Comparison of ENCODE assay signal across 1 cellular context in genomic region chr16:30378236-30379164, GRCh38.
A peak's percentile ranks its signal among the peaks of the same experiment; 100 is the strongest.
TF ChIP-seq lines count a peak whose summit lies in the region.

No MANE protein-coding gene starts in this region.

TF ChIP-seq in HepG2, 621 proteins besides CTCF, POLR2A, EP300 and RAD21 (continued from another document and continues in another):
- TF ChIP-seq ZBTB7A (CRISPR knock-in tag; IDR thresholded peaks at IDR 0.05) = peak; percentile 92
- no peak; the same call in 1 of the 2 replicates for TF ChIP-seq GATAD2A (CRISPR knock-in tag; IDR thresholded peaks at IDR 0.05)
- peak; percentile 62; the same call in 1 of the 2 replicates for TF ChIP-seq PATZ1 (CRISPR knock-in tag; IDR thresholded peaks at IDR 0.05)
- peak; percentile 46; the same call in 1 of the 2 replicates for TF ChIP-seq CBFB (CRISPR knock-in tag; IDR thresholded peaks at IDR 0.05)
- peak; percentile 78 for TF ChIP-seq NRL (CRISPR knock-in tag; IDR thresholded peaks at IDR 0.05; ENCODE audit: borderline replicate concordance)
- 0 out of 2 replicates have a peak, but pooled peaks have one; percentile 17 for TF ChIP-seq RFXANK (CRISPR knock-in tag; IDR thresholded peaks at IDR 0.05)
- TF ChIP-seq SRF (IDR thresholded peaks at IDR 0.05; ENCODE audit: low read depth, low read length) = no peak
- TF ChIP-seq HNRNPK (IDR thresholded peaks at IDR 0.05; ENCODE audit: low read depth, low read length, poor library complexity, severe bottlenecking) = peak; percentile 99
- TF ChIP-seq TIGD3 (CRISPR knock-in tag; IDR thresholded peaks at IDR 0.05; ENCODE audit: borderline replicate concordance) = no peak
- peak; percentile 67 for TF ChIP-seq E2F5 (CRISPR knock-in tag; conservative IDR thresholded peaks at IDR 0.05)
- TF ChIP-seq SMAD3 (CRISPR knock-in tag; IDR thresholded peaks at IDR 0.05) = 0 out of 2 replicates have a peak, but pooled peaks have one; percentile 34
- peak; percentile 78; the same call in 1 of the 2 replicates for TF ChIP-seq ZBTB49 (CRISPR knock-in tag; IDR thresholded peaks at IDR 0.05; ENCODE audit: borderline replicate concordance)
- peak; percentile 51; the same call in 1 of the 2 replicates for TF ChIP-seq ZNF598 (CRISPR knock-in tag; IDR thresholded peaks at IDR 0.05; ENCODE audit: borderline replicate concordance)
- peak; percentile 82; the same call in 1 of the 2 replicates for TF ChIP-seq GFI1 (CRISPR knock-in tag; IDR thresholded peaks at IDR 0.05; ENCODE audit: borderline replicate concordance)
- TF ChIP-seq ZNF343 (CRISPR knock-in tag; IDR thresholded peaks at IDR 0.05) = peak; percentile 85; the same call in 1 of the 2 replicates
- TF ChIP-seq MTERF4 (CRISPR knock-in tag; IDR thresholded peaks at IDR 0.05) = peak; percentile 81; the same call in 1 of the 2 replicates
- TF ChIP-seq RFXAP (CRISPR knock-in tag; IDR thresholded peaks at IDR 0.05; ENCODE audit: borderline replicate concordance) = no peak; the same call in 1 of the 2 replicates
- peak; percentile 89 for TF ChIP-seq ZNF605 (CRISPR knock-in tag; IDR thresholded peaks at IDR 0.05)
- no peak; the same call in 1 of the 2 replicates for TF ChIP-seq TEAD2 (CRISPR knock-in tag; IDR thresholded peaks at IDR 0.05)
- peak; percentile 2; the same call in 1 of the 2 replicates for TF ChIP-seq ELF3 (CRISPR knock-in tag; IDR thresholded peaks at IDR 0.05)
- peak; percentile 21; the same call in 1 of the 2 replicates for TF ChIP-seq ZNF724P (CRISPR knock-in tag; IDR thresholded peaks at IDR 0.05; ENCODE audit: borderline replicate concordance)
- TF ChIP-seq ZSCAN22 (CRISPR knock-in tag; IDR thresholded peaks at IDR 0.05) = peak; percentile 89; the same call in 1 of the 2 replicates
- peak; percentile 80 for TF ChIP-seq RBFOX2 (IDR thresholded peaks at IDR 0.05; ENCODE audit: low read depth, low read length)
- peak; percentile 4; the same call in 1 of the 2 replicates for TF ChIP-seq FIP1L1 (IDR thresholded peaks at IDR 0.05; ENCODE audit: borderline replicate concordance, insufficient read depth, low read depth, low read length)
- TF ChIP-seq ZBTB33 (CRISPR knock-in tag; IDR thresholded peaks at IDR 0.05) = 0 out of 2 replicates have a peak, but pooled peaks have one; percentile 36
- TF ChIP-seq AKAP8 (CRISPR knock-in tag; IDR thresholded peaks at IDR 0.05) = peak; percentile 7
- no peak for TF ChIP-seq ZNF496 (CRISPR knock-in tag; IDR thresholded peaks at IDR 0.05; ENCODE audit: insufficient replicate concordance)
- TF ChIP-seq CEBPB (IDR thresholded peaks at IDR 0.05; ENCODE audit: borderline replicate concordance, low read depth, low read length) = no peak
- TF ChIP-seq ZNF749 (CRISPR knock-in tag; IDR thresholded peaks at IDR 0.05; ENCODE audit: borderline replicate concordance) = peak; percentile 89; the same call in 1 of the 2 replicates
- TF ChIP-seq ZNF350 (CRISPR knock-in tag; IDR thresholded peaks at IDR 0.05; ENCODE audit: borderline replicate concordance, low read depth) = peak; percentile 87
- peak; percentile 99 for TF ChIP-seq HMGXB3 (CRISPR knock-in tag; IDR thresholded peaks at IDR 0.05; ENCODE audit: borderline replicate concordance)
- TF ChIP-seq FOXO1 (CRISPR knock-in tag; IDR thresholded peaks at IDR 0.05) = peak; percentile 48
- peak; percentile 75; the same call in 1 of the 2 replicates for TF ChIP-seq FOXO4 (CRISPR knock-in tag; conservative IDR thresholded peaks at IDR 0.05)
- peak; percentile 93; the same call in 1 of the 2 replicates for TF ChIP-seq PAWR (CRISPR knock-in tag; IDR thresholded peaks at IDR 0.05; ENCODE audit: borderline replicate concordance)
- TF ChIP-seq ZNF329 (CRISPR knock-in tag; IDR thresholded peaks at IDR 0.05; ENCODE audit: low read depth) = 0 out of 2 replicates have a peak, but pooled peaks have one; percentile 53
- 0 out of 2 replicates have a peak, but pooled peaks have one; percentile 80 for TF ChIP-seq ZNF580 (CRISPR knock-in tag; IDR thresholded peaks at IDR 0.05; ENCODE audit: borderline replicate concordance, low read depth)
- peak; percentile 55; the same call in 1 of the 2 replicates for TF ChIP-seq ETV6 (CRISPR knock-in tag; conservative IDR thresholded peaks at IDR 0.05)
- peak; percentile 23 for TF ChIP-seq ZEB1 (IDR thresholded peaks at IDR 0.05; ENCODE audit: insufficient replicate concordance, low read depth)
- peak; percentile 73; the same call in 1 of the 2 replicates for TF ChIP-seq ZHX1 (CRISPR knock-in tag; IDR thresholded peaks at IDR 0.05; ENCODE audit: low read depth)
